8 cellular contexts compared by ENCODE assay signal in the genomic region with DNA sequence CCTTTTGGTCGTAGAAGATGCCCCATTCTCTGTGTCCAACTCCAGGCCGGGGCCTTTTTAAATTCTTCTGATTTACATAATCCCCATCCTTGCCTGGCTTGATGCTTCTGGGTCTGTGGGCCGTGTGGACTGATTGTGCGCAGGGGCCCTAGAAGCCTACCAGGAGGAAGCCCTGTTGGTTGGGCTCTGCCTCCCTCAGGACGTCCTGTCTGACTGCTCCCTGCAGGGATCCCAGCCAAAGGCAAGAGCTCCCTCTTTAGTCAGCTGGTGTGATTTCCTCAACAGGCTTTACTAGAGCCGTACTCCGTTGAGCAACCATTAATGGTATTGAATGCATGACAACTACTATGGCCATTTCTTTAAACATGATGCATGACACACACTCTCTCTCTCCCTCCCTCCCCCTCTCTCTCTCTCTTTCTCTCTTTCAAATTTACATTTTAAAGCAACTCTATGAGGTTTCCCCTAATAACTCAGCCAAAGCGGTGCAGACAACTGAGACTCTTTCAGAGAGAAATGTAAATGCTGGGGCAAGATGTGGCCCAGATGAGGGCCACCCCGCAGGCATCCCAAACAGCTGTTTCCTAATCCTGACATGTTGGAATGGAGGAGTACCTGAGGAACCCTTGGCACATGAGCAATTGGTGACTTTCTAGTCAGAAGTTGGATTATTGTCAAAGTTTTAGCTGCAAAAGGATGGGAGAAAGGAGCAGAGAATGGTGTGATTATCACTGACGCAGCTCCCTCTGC.
DNase-seq lines count a peak whose midpoint lies in the region; ATAC-seq and TF ChIP-seq lines count a peak whose summit lies in the region.

No MANE protein-coding gene starts in this region.

- peak; percentile 94 for ATAC-seq in left lung
- no peak for ATAC-seq in CD4-positive, alpha-beta T cell (ENCODE audit: poor library complexity)

- no peaks in the 10 kb centered on the region for H3K9me3 ChIP-seq in left lung
- H3K9me3 ChIP-seq in CD4-positive, alpha-beta memory T cell (ENCODE audit: control insufficient read depth in 1 of 2, low read length in 2 of 2) = no peaks in the 10 kb centered on the region
- H3K9me3 ChIP-seq in CD4-positive, alpha-beta T cell (ENCODE audit: control insufficient read depth, low read length) = no peaks in the 10 kb centered on the region

- DNase-seq in CD1c-positive myeloid dendritic cell (ENCODE audit: extremely low spot score) = peak; percentile 22
- DNase-seq in HT-29 (ENCODE audit: low spot score) = peak; percentile 49
- peak; percentile 6 for DNase-seq in cerebellar cortex (ENCODE audit: low spot score)
- DNase-seq in left lung = peak in 1 of 2 donors; percentile 55
- DNase-seq in CD4-positive, alpha-beta memory T cell = no peak
- no peak for DNase-seq in stimulated activated CD4-positive, alpha-beta T cell treated with anti-CD3 and anti-CD28 coated beads, Interleukin-1b, Interleukin-23, amount 100 ng/mL, for 48 hours
- no peak for DNase-seq in mesenteric fat pad (ENCODE audit: low spot score)
- DNase-seq in CD4-positive, alpha-beta T cell = no peak

- intact Hi-C loops in left lung (cut with DNase I) = loop anchor here in 1 of 2 donors (10.0 kb wide), 1 partner anchor 134 kb away; no protein-coding TSS in a partner anchor
- intact Hi-C loops in CD4-positive, alpha-beta memory T cell (cut with micrococcal nuclease) = no loop called here
- intact Hi-C loops in CD4-positive, alpha-beta T cell (cut with DNase I, micrococcal nuclease) = no loop called here

- H3K36me3 Mint-ChIP-seq in CD4-positive, alpha-beta memory T cell = no peaks in the 10 kb centered on the region
- H3K36me3 Mint-ChIP-seq in CD4-positive, alpha-beta T cell (ENCODE audit: low read depth) = no peaks in the 10 kb centered on the region

- no peaks in the 10 kb centered on the region for H3K4me1 Mint-ChIP-seq in CD4-positive, alpha-beta memory T cell
- no peaks in the 10 kb centered on the region for H3K4me1 Mint-ChIP-seq in CD4-positive, alpha-beta T cell (ENCODE audit: low read depth)

- H3K4me3 ChIP-seq in left lung = no peak overlapping the region
- H3K4me3 ChIP-seq in CD4-positive, alpha-beta memory T cell (ENCODE audit: low read length in 2 of 2) = no peak overlapping the region

- H3K27me3 ChIP-seq in left lung = no peaks in the 10 kb centered on the region
- no peaks in the 10 kb centered on the region for H3K27me3 ChIP-seq in CD4-positive, alpha-beta memory T cell (ENCODE audit: insufficient read depth, low read length)
- H3K27me3 ChIP-seq in CD4-positive, alpha-beta T cell (ENCODE audit: control insufficient read depth, insufficient read depth, low read length) = peaks cover 6% of the 10 kb centered on the region

- POLR2A ChIA-PET in CD4-positive, alpha-beta memory T cell (lab: Charles Lee; ENCODE audit: partially characterized antibody) = no interaction called here
- POLR2A ChIA-PET in CD4-positive, alpha-beta T cell (lab: Charles Lee) = no interaction called here

- peaks cover 0 to 4% of the 10 kb centered on the region in 2 donors for H3K4me1 ChIP-seq in left lung
- H3K4me1 ChIP-seq in CD4-positive, alpha-beta memory T cell (ENCODE audit: insufficient read depth, low read length) = no peaks in the 10 kb centered on the region

- no peak overlapping the region for H3K4me3 Mint-ChIP-seq in CD4-positive, alpha-beta memory T cell
- no peak overlapping the region for H3K4me3 Mint-ChIP-seq in CD4-positive, alpha-beta T cell

- no peaks in the 10 kb centered on the region for H3K36me3 ChIP-seq in left lung
- H3K36me3 ChIP-seq in CD4-positive, alpha-beta memory T cell (ENCODE audit: insufficient read depth, low read length) = no peaks in the 10 kb centered on the region

- peaks cover 3 to 8% of the 10 kb centered on the region in 2 donors for H3K27me3 Mint-ChIP-seq in CD4-positive, alpha-beta memory T cell
- H3K27me3 Mint-ChIP-seq in CD4-positive, alpha-beta T cell = peaks cover 7% of the 10 kb centered on the region

- no peak overlapping the region for H3K27ac Mint-ChIP-seq in CD4-positive, alpha-beta memory T cell
- H3K27ac Mint-ChIP-seq in CD4-positive, alpha-beta T cell = no peak overlapping the region

- H3K9me3 Mint-ChIP-seq in CD4-positive, alpha-beta memory T cell = no peaks in the 10 kb centered on the region
- H3K9me3 Mint-ChIP-seq in CD4-positive, alpha-beta T cell = no peaks in the 10 kb centered on the region

- peak; percentile 9 to 30 for TF ChIP-seq CTCF in left lung (IDR thresholded peaks at IDR 0.05)
- no peak for TF ChIP-seq CTCF in CD4-positive, alpha-beta T cell (IDR thresholded peaks at IDR 0.05)

- CTCF ChIA-PET in CD4-positive, alpha-beta memory T cell (lab: Charles Lee; ENCODE audit: partially characterized antibody) = interaction anchor here (1.1 kb wide), 1 partner anchor 8 kb away, joined by 3 read pairs; no protein-coding TSS in a partner anchor
- CTCF ChIA-PET in CD4-positive, alpha-beta T cell (lab: Charles Lee) = no interaction called here

- no peak overlapping the region for H3K27ac ChIP-seq in left lung
- no peak overlapping the region for H3K27ac ChIP-seq in CD4-positive, alpha-beta memory T cell (ENCODE audit: low read depth, low read length)
- no peak overlapping the region for H3K27ac ChIP-seq in CD4-positive, alpha-beta T cell (ENCODE audit: low read depth, low read length)

Comparison
In these comparisons a context has a peak if more than half of its experiments do, and no peak if none do; other contexts are left out.
1. DNase-seq: peak in CD1c-positive myeloid dendritic cell (single experiment), HT-29 (single experiment) and cerebellar cortex (single experiment); none in CD4-positive, alpha-beta memory T cell (0 of 5), stimulated activated CD4-positive, alpha-beta T cell treated with anti-CD3 and anti-CD28 coated beads, Interleukin-1b, Interleukin-23, amount 100 ng/mL, for 48 hours (single experiment), mesenteric fat pad (single experiment) and CD4-positive, alpha-beta T cell (0 of 10).